Comparison of ENCODE assay signal across 8 cellular contexts in the genomic region with DNA sequence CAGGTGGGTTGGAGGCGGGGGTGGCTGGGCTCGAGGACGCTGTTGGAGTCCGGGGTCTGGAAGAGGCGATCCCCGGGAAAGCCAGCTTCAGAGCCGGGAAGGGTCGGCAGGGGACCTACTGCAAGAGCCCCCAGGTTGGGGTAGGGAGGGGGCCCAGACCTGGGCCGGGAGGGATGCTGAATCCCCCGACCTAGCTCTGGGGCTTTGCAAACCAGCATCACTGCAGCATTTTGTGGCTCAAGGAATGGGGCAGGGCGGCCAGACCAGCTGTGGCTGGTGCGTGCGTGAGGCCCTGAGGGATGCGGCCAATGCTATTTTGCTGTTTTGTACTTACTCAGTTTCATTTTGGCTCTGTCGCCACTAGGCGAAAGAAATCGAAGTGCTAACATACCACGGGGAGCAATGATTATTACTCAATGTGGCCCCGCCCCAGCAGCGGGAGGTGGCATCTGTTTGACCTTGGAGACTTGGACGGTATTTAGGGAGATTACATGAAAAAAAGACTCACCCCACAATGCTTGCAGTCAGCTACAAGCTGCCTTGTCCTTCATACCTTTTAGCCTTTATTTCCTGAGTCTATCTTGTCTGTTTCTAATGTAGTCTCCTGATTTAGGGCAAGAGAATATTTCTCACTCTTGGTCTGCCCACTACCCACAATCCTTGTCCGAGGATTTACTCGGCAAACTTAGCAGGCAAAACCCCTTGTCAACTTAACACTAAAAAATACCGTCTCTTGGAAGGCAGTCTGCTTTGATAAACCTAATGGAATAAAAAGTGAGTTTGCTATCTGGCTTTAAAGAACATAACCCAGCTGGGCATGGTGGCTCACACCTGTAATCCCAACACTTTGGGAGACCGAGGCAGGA. TPM values are rescaled to one million over a fixed set of nuclear protein-coding genes. Genes with fewer than 3 reads are reported as not detected.
DNase-seq lines count a peak whose midpoint lies in the region; ATAC-seq and TF ChIP-seq lines count a peak whose summit lies in the region.

No MANE protein-coding gene starts in this region.

- H3K27ac ChIP-seq in GM23338 (ENCODE audit: low read depth) (peak overlapping the region; percentile 97), KOPT-K1 (ENCODE audit: low read depth, low read length, poor library complexity, severe bottlenecking) (peak overlapping the region; percentile 89), parathyroid adenoma (peak overlapping the region; percentile 91), aorta (ENCODE audit: low read depth in 1 of 2, low read length in 2 of 2) (peak overlapping the region; percentile 81 to 97)

- H3K4me1 ChIP-seq in GM23338 (ENCODE audit: insufficient read depth) (peaks cover 13% of the 10 kb centered on the region), parathyroid adenoma (peaks cover 15% of the 10 kb centered on the region), aorta (ENCODE audit: control insufficient read depth in 1 of 2, insufficient read depth in 2 of 2, low read length in 2 of 2) (peaks cover 0 to 7% of the 10 kb centered on the region in 2 donors)

- TF ChIP-seq CTCF in GM23338 (conservative IDR thresholded peaks at IDR 0.05; ENCODE audit: low read depth in 2 of 2) (no peak), parathyroid adenoma (IDR thresholded peaks at IDR 0.05) (peak; percentile 23)

- H3K9me3 ChIP-seq in KOPT-K1 (ENCODE audit: insufficient read depth, low read length, poor library complexity, severe bottlenecking) (no peaks in the 10 kb centered on the region), parathyroid adenoma (ENCODE audit: control insufficient read depth, low read length) (no peaks in the 10 kb centered on the region), aorta (ENCODE audit: control insufficient read depth, low read length) (no peaks in the 10 kb centered on the region)

- H3K9me3 Mint-ChIP-seq in GM23338 = no peaks in the 10 kb centered on the region; the same call in 2 of the 3 replicates
- H3K9me3 Mint-ChIP-seq in activated naive CD4-positive, alpha-beta T cell treated with anti-CD3 and anti-CD28 coated beads, Interleukin-2, amount 50 U/mL, for 24 hours = no peaks in the 10 kb centered on the region

- ATAC-seq in GM23338 = peak; percentile 27
- ATAC-seq in aorta (ENCODE audit: low FRiP score) = peak; percentile 77

- H4K20me1 ChIP-seq in GM23338 (replicated peaks; ENCODE audit: insufficient read depth) = peaks cover 17% of the 10 kb centered on the region

- DNase-seq in GM03348 (ENCODE audit: low spot score) (peak; percentile 91), GM23338 (ENCODE audit: low spot score) (peak; percentile 85), SK-N-DZ (ENCODE audit: low spot score) (peak; percentile 65), head of caudate nucleus (peak in 40 of 42 donors; percentile 16 to 83 (median 56)), aorta (peak; percentile 81 to 87)

- H3K4me1 Mint-ChIP-seq in GM23338 = peaks cover 17% of the 10 kb centered on the region
- peaks cover 26% of the 10 kb centered on the region for H3K4me1 Mint-ChIP-seq in activated naive CD4-positive, alpha-beta T cell treated with anti-CD3 and anti-CD28 coated beads, Interleukin-2, amount 50 U/mL, for 24 hours

- H3K27me3 Mint-ChIP-seq in GM23338 (ENCODE audit: insufficient read depth, low read depth, poor library complexity) = peaks cover 25% of the 10 kb centered on the region
- no peaks in the 10 kb centered on the region for H3K27me3 Mint-ChIP-seq in activated naive CD4-positive, alpha-beta T cell treated with anti-CD3 and anti-CD28 coated beads, Interleukin-2, amount 50 U/mL, for 24 hours

- peak overlapping the region; percentile 51 for H3K9ac ChIP-seq in parathyroid adenoma

- H3K9me2 ChIP-seq in GM23338 (ENCODE audit: insufficient read depth) = no peaks in the 10 kb centered on the region

- H3K4me2 ChIP-seq in GM23338 (peak overlapping the region; percentile 68), parathyroid adenoma (ENCODE audit: low read length) (peak overlapping the region; percentile 97)

- H2AFZ ChIP-seq in GM23338 (no peak overlapping the region), parathyroid adenoma (peak overlapping the region; percentile 74)

- peak overlapping the region; percentile 94 for H3K27ac Mint-ChIP-seq in GM23338
- peak overlapping the region; percentile 81 for H3K27ac Mint-ChIP-seq in activated naive CD4-positive, alpha-beta T cell treated with anti-CD3 and anti-CD28 coated beads, Interleukin-2, amount 50 U/mL, for 24 hours

- peaks cover 24% of the 10 kb centered on the region; the same call in 2 of the 3 replicates for H3K36me3 Mint-ChIP-seq in GM23338 (ENCODE audit: low read depth)
- no peaks in the 10 kb centered on the region for H3K36me3 Mint-ChIP-seq in activated naive CD4-positive, alpha-beta T cell treated with anti-CD3 and anti-CD28 coated beads, Interleukin-2, amount 50 U/mL, for 24 hours

- no peaks in the 10 kb centered on the region for H3K36me3 ChIP-seq in GM23338 (ENCODE audit: insufficient read depth)
- peaks cover 38% of the 10 kb centered on the region for H3K36me3 ChIP-seq in KOPT-K1 (ENCODE audit: insufficient read depth, low read length)
- no peaks in the 10 kb centered on the region for H3K36me3 ChIP-seq in parathyroid adenoma (ENCODE audit: control insufficient read depth, insufficient read depth, low read length)
- no peaks in the 10 kb centered on the region for H3K36me3 ChIP-seq in aorta (ENCODE audit: control insufficient read depth in 1 of 2, insufficient read depth in 2 of 2, low read length in 1 of 2)

- peaks cover 41% of the 10 kb centered on the region for H3F3A ChIP-seq in GM23338 (replicated peaks; ENCODE audit: low read depth)

- H3K27me3 ChIP-seq in GM23338 (ENCODE audit: insufficient read depth) (no peaks in the 10 kb centered on the region), parathyroid adenoma (ENCODE audit: control insufficient read depth, insufficient read depth, low read length) (no peaks in the 10 kb centered on the region), aorta (ENCODE audit: control insufficient read depth in 1 of 2, insufficient read depth in 2 of 2, low read length in 1 of 2) (no peaks in the 10 kb centered on the region)

- 3 to 4% methylated on average over 25 of the region's 25 CpGs for WGBS in aorta, 2 donors

- H3K4me3 Mint-ChIP-seq in GM23338 = peak overlapping the region; percentile 83
- H3K4me3 Mint-ChIP-seq in activated naive CD4-positive, alpha-beta T cell treated with anti-CD3 and anti-CD28 coated beads, Interleukin-2, amount 50 U/mL, for 24 hours = peak overlapping the region; percentile 95

- peak overlapping the region; percentile 79 for H3K4me3 ChIP-seq in GM23338
- peak overlapping the region; percentile 96 for H3K4me3 ChIP-seq in parathyroid adenoma (ENCODE audit: low read depth, low read length)
- peak overlapping the region; percentile 16 to 69 for H3K4me3 ChIP-seq in aorta (ENCODE audit: low read length in 2 of 2)

- intact Hi-C loops in head of caudate nucleus (cut with DNase I) = loop anchor here (2.0 kb wide), 1 partner anchor 40 kb away; a partner anchor contains a TSS
- intact Hi-C loops in aorta (cut with DNase I) = loop anchor here in 1 of 2 donors (1.0 to 5.0 kb wide), 4 partner anchors 24 to 74 kb away; a partner anchor contains a TSS

- H3K79me2 ChIP-seq in GM23338 (replicated peaks; ENCODE audit: insufficient read depth) (no peaks in the 10 kb centered on the region), parathyroid adenoma (peaks cover 2% of the 10 kb centered on the region)

TF ChIP-seq in GM23338, 12 proteins besides CTCF, POLR2A, EP300 and RAD21 (continues in another document):
- no peak for TF ChIP-seq EZH2 (IDR thresholded peaks at IDR 0.05; ENCODE audit: low read depth, unreplicated experiment)
- TF ChIP-seq CREB1 (CRISPR knock-in tag; IDR thresholded peaks at IDR 0.05; ENCODE audit: low read depth) = no peak
- TF ChIP-seq ZNF331 (CRISPR knock-in tag; IDR thresholded peaks at IDR 0.05; ENCODE audit: low read depth) = no peak
- TF ChIP-seq JUNB (IDR thresholded peaks at IDR 0.05; ENCODE audit: unreplicated experiment) = no peak
- no peak for TF ChIP-seq STAT1 (IDR thresholded peaks at IDR 0.05; ENCODE audit: unreplicated experiment)

RNA-seq across cellular contexts. Expression of a gene that starts 16.2 kb away (rescaled TPM):
- 47.5 and 48.1 TPM in 2 replicates for total RNA-seq in GM23338 (2014; rRNA removed; shearing (Covaris generic))
- polyA plus RNA-seq in GM23338 (2016; fragmentation: Nextera tagmentation; extraction: Ambion mirVana) = 437 and 458 TPM in 2 replicates
- 24.8 and 32.8 TPM in 2 replicates for polyA plus RNA-seq in SK-N-DZ (2014; cell fraction: cytosol; rRNA removed)
- 8.4 and 14.6 TPM in 2 replicates for polyA plus RNA-seq in SK-N-DZ (2014; cell fraction: nucleus; rRNA removed)
- 1,000 to 10,000 TPM; 1,225 to 2,295 TPM for total RNA-seq in aorta
- polyA plus RNA-seq in aorta = 1,000 to 10,000 TPM in 1 of 2 donors, 100 to 1,000 TPM in 1; 742 to 1,817 TPM

RNA-seq across cellular contexts. Expression of a gene that starts 40.1 kb away (rescaled TPM):
- total RNA-seq in GM23338 (2014; rRNA removed; shearing (Covaris generic)) = 179 and 180 TPM in 2 replicates
- polyA plus RNA-seq in GM23338 (2016; fragmentation: Nextera tagmentation; extraction: Ambion mirVana) (82.2 and 97.0 TPM in 2 replicates), aorta (10 to 100 TPM; 40.0 to 58.2 TPM)
- 101 and 114 TPM in 2 replicates for polyA plus RNA-seq in SK-N-DZ (2014; cell fraction: cytosol; rRNA removed)
- polyA plus RNA-seq in SK-N-DZ (2014; cell fraction: nucleus; rRNA removed) = 49.4 and 50.9 TPM in 2 replicates
- 100 to 1,000 TPM; 104 to 121 TPM for total RNA-seq in aorta

Comparison
In these comparisons a context has a peak if more than half of its experiments do, and no peak if none do; other contexts are left out.
1. Peak in every context shown above with its lines: DNase-seq, ATAC-seq, H3K4me3 ChIP-seq and H3K27ac ChIP-seq.
2. H3K4me3 ChIP-seq: peak in every context shown above with its lines; median percentile 96 in parathyroid adenoma; 79 in GM23338; 42 in aorta.
3. RNA of a gene that starts 16.2 kb away (total RNA-seq): 1,225 to 2,295 TPM in aorta; 47.5 to 48.1 TPM in GM23338; every median in the first group is over 10 times any median in the second.